ENCODE assay signal across 17 cellular contexts in the genomic region with DNA sequence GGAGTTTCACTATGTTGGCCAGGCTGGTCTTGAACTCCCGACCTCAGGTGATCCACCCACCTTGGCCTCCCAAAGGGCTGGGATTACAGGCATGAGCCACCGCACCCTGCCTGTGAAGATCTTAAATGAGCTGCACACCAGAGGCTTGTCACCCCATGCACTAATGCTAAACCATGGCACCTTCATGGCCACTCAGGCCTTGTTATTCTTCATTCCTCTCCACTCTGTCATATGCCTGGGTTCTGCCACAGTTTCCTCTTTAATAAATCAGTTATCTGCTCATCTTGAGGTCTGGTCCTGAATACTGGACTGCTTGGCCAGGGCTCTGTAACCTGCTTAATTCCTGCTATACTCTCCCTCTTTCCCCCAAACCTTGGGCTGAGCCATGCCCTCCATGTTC.
A peak's percentile ranks its signal among the peaks of the same experiment; 100 is the strongest.
DNase-seq lines count a peak whose midpoint lies in the region; ATAC-seq and TF ChIP-seq lines count a peak whose summit lies in the region.
"Had no signal": no experiment of that assay in that cellular context is flagged by ENCODE, and none has a peak within 500 bp of the region (broad histone marks: within the 10 kb centered on the region; RNA-seq: fewer than 3 reads in every experiment).

No MANE protein-coding gene starts in this region.

- no peak for DNase-seq in MCF 10A (ENCODE audit: unreplicated experiment)
- DNase-seq in breast epithelium (ENCODE audit: low spot score in 2 of 2) = no peak
- DNase-seq in epithelial cell of esophagus (ENCODE audit: low read depth) = peak; percentile 17
- DNase-seq in osteoblast (ENCODE audit: insufficient read length, low spot score, missing footprints) = no peak
- no peak for DNase-seq in NCI-H2107 treated with DMSO at 0.1 percent for 48 hours (lab: John Stamatoyannopoulos, UW; ENCODE audit: unreplicated experiment)
- no peak for DNase-seq in Ammon's horn (ENCODE audit: low spot score)
- DNase-seq: 8988T; Calu3; CD8-positive, alpha-beta T cell; DMS79 treated with DMSO at 0.1 percent for 48 hours had no signal

- intact Hi-C loops in MCF 10A (cut with micrococcal nuclease) (no loop called here), breast epithelium (cut with DNase I; ENCODE audit: low total_unique reads) (no loop called here)

- POLR2A ChIA-PET in MCF 10A (lab: Yijun Ruan, JAX) = interaction anchor here (0.7 kb wide), 1 partner anchor 98 kb away, joined by 4 read pairs; no protein-coding TSS in a partner anchor

- H3K27me3 Mint-ChIP-seq in MCF 10A (ENCODE audit: insufficient read depth, unreplicated experiment) = no peaks in the 10 kb centered on the region
- H3K27me3 Mint-ChIP-seq: B cell, IgD-negative memory B cell had no signal

- H3K36me3 ChIP-seq in breast epithelium (no peaks in the 10 kb centered on the region), osteoblast (ENCODE audit: insufficient read depth, low read length) (no peaks in the 10 kb centered on the region)
- H3K36me3 ChIP-seq: BLaER1 treated with 17β-estradiol and CSF1 and Interleukin-3, amounts not matched to agents 10 nM and 100 nM; HAP-1 had no signal

- H3K27me3 ChIP-seq in breast epithelium (no peaks in the 10 kb centered on the region), osteoblast (ENCODE audit: insufficient read depth, low read length) (no peaks in the 10 kb centered on the region)
- H3K27me3 ChIP-seq: BLaER1 treated with 17β-estradiol and CSF1 and Interleukin-3, amounts not matched to agents 10 nM and 100 nM had no signal

- no peaks in the 10 kb centered on the region for H3K79me2 ChIP-seq in osteoblast (ENCODE audit: insufficient read depth, low read length)

- H4K20me1 ChIP-seq in osteoblast (ENCODE audit: insufficient read depth, low read length) = no peaks in the 10 kb centered on the region
- H4K20me1 ChIP-seq: BLaER1 treated with 17β-estradiol and CSF1 and Interleukin-3, amounts not matched to agents 10 nM and 100 nM had no signal

- H3K9me3 Mint-ChIP-seq in MCF 10A (ENCODE audit: unreplicated experiment) = no peaks in the 10 kb centered on the region
- H3K9me3 Mint-ChIP-seq: CD8-positive, alpha-beta T cell; IgD-negative memory B cell had no signal

- peaks cover 22% of the 10 kb centered on the region for H3K4me1 Mint-ChIP-seq in MCF 10A (ENCODE audit: insufficient read depth, unreplicated experiment)

- H3K36me3 Mint-ChIP-seq in MCF 10A (ENCODE audit: insufficient read depth, unreplicated experiment) = no peaks in the 10 kb centered on the region
- H3K36me3 Mint-ChIP-seq: CD8-positive, alpha-beta T cell had no signal

- TF ChIP-seq POLR2A in breast epithelium (IDR thresholded peaks at IDR 0.05) = no peak

- CTCF ChIA-PET in MCF 10A (lab: Yijun Ruan, JAX) = no interaction called here

- H2AFZ ChIP-seq in osteoblast (ENCODE audit: low read length) = no peak overlapping the region

- no peak for TF ChIP-seq CTCF in MCF 10A (IDR thresholded peaks at IDR 0.05; ENCODE audit: unreplicated experiment)
- no peak for TF ChIP-seq CTCF in breast epithelium (IDR thresholded peaks at IDR 0.05)
- TF ChIP-seq CTCF in epithelial cell of esophagus (IDR thresholded peaks at IDR 0.05; ENCODE audit: insufficient read depth, low read depth, low read length, missing control alignments) = no peak
- TF ChIP-seq CTCF in osteoblast (IDR thresholded peaks at IDR 0.05; ENCODE audit: extremely low read depth, low read depth, low read length) = no peak

- no peak overlapping the region for H3K4me3 Mint-ChIP-seq in MCF 10A (ENCODE audit: unreplicated experiment)
- H3K4me3 Mint-ChIP-seq: B cell; CD8-positive, alpha-beta T cell; IgD-negative memory B cell had no signal

- H3K4me1 ChIP-seq in breast epithelium = no peaks in the 10 kb centered on the region
- peaks cover 25% of the 10 kb centered on the region for H3K4me1 ChIP-seq in osteoblast (ENCODE audit: insufficient read depth, low read length)

- no peak for ATAC-seq in HG03039 (IDR thresholded peaks at IDR 0.05; ENCODE audit: unreplicated experiment)
- ATAC-seq: CD8-positive, alpha-beta T cell; HepG2 had no signal

- no peak overlapping the region for H3K27ac ChIP-seq in breast epithelium
- no peak overlapping the region for H3K27ac ChIP-seq in osteoblast (ENCODE audit: low read depth, low read length)
- H3K27ac ChIP-seq: BLaER1 treated with 17β-estradiol and CSF1 and Interleukin-3, amounts not matched to agents 10 nM and 100 nM had no signal

- H3K4me3 ChIP-seq in breast epithelium (no peak overlapping the region), epithelial cell of esophagus (ENCODE audit: low read length) (no peak overlapping the region), osteoblast (ENCODE audit: insufficient read depth, low read length) (no peak overlapping the region)
- H3K4me3 ChIP-seq: BLaER1 treated with 17β-estradiol and CSF1 and Interleukin-3, amounts not matched to agents 10 nM and 100 nM; GM23248; HAP-1 had no signal

- H3K4me2 ChIP-seq in osteoblast (ENCODE audit: insufficient read depth, low read length) = peak overlapping the region; percentile 11

- peak overlapping the region; percentile 2 for H3K27ac Mint-ChIP-seq in MCF 10A (ENCODE audit: low read depth, unreplicated experiment)
- H3K27ac Mint-ChIP-seq: B cell; CD8-positive, alpha-beta T cell; IgD-negative memory B cell had no signal

- no peaks in the 10 kb centered on the region for H3K9me3 ChIP-seq in breast epithelium
- H3K9me3 ChIP-seq in osteoblast (ENCODE audit: low read depth, low read length) = no peaks in the 10 kb centered on the region
- H3K9me3 ChIP-seq: HAP-1 had no signal

- BruUV-seq in MCF 10A (replicated peaks; lab: Mats Ljungman, UMichigan) = no TSS peak
